Comparison of ENCODE assay signal across 8 cellular contexts in the genomic region with DNA sequence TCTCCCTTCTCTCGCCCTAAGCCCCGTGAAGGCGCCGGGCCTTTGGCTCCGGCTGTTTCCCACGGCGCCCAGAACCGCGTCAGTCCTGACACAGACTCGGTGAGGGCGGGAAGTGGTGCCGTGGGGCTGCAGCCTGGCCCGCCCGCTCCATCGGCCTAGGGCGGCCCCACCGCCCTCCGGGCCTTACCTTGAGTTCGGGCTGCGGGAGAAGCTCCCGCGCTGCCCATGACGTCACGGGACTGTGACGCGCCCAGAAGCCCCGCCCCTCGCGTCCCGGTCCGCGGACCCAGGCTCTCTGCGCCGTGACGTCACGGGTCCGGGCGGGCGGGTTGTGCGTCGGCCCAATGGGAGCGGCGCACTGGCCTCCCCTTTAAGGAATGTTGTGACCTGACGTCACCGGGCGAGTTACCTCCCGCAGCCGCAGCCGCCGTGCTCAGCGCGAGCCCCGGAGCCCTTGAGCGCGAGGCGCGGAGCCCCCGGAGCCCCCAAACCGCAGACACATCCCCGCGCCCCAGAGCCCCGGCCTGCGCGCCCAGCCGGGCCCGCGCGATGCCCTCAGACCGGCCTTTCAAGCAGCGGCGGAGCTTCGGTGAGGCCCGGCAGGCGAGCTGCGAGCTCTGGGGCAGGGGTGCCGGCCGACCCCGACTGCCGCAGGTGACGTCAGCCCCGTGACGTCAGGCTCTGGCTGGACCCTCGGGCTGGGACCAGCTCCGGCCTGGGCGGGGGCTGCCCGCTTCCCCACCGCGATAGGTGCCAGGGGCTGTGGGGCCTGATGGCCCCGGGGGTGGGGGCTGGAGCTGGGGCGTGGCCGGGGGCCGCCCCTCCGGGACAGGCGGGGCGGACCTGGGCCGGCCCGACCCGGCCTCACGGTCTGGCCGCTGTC. TPM values are rescaled to one million over a fixed set of nuclear protein-coding genes. Genes with fewer than 3 reads are reported as not detected.
DNase-seq lines count a peak whose midpoint lies in the region; ATAC-seq and TF ChIP-seq lines count a peak whose summit lies in the region.

A gene (plus strand): TSS at position 399 of the 883 bp plus-strand sequence. CDS start 151 bp downstream, at position 550.

- peaks cover 6% of the 10 kb centered on the region for H3K4me1 ChIP-seq in osteoblast (ENCODE audit: insufficient read depth, low read length)

- H2AFZ ChIP-seq in osteoblast (ENCODE audit: low read length): peak within 1 kb of the TSS; percentile 97

- no peaks in the 10 kb centered on the region for H3K9me3 ChIP-seq in osteoblast (ENCODE audit: low read depth, low read length)

- H3K79me2 ChIP-seq in osteoblast (ENCODE audit: insufficient read depth, low read length): no peaks in the 10 kb centered on the region

- H3K9me3 Mint-ChIP-seq in activated naive CD8-positive, alpha-beta T cell treated with anti-CD3 and anti-CD28 coated beads, Interleukin-2, amount 50 U/mL, for 24 hours: no peaks in the 10 kb centered on the region

- TF ChIP-seq CTCF in osteoblast (IDR thresholded peaks at IDR 0.05; ENCODE audit: extremely low read depth, low read depth, low read length): no peak

- peak; percentile 99 for DNase-seq in GM03348 (ENCODE audit: low spot score)
- DNase-seq in activated naive CD8-positive, alpha-beta T cell treated with anti-CD3 and anti-CD28 coated beads, Interleukin-2, amount 50 U/mL, for 24 hours: peak; percentile 91
- peak; percentile 89 to 99 (median 96) for DNase-seq in head of caudate nucleus
- DNase-seq in osteoblast (ENCODE audit: insufficient read length, low spot score, missing footprints): peak; percentile 100
- DNase-seq in substantia nigra (lab: John Stamatoyannopoulos, UW): peak in 48 of 49 donors; percentile 43 to 99 (median 84)
- DNase-seq in NCI-H2171 (lab: John Stamatoyannopoulos, UW): no peak

- ATAC-seq in HG03175 (IDR thresholded peaks at IDR 0.05; ENCODE audit: unreplicated experiment) (peak; percentile 70), SK-N-SH treated with all-trans-retinoic acid at 6 μM for 48 hours (peak; percentile 89)
- ATAC-seq in activated naive CD8-positive, alpha-beta T cell treated with anti-CD3 and anti-CD28 coated beads, Interleukin-2, amount 50 U/mL, for 24 hours: peak; percentile 76

- peak within 1 kb of the TSS; percentile 82 for H3K27ac Mint-ChIP-seq in activated naive CD8-positive, alpha-beta T cell treated with anti-CD3 and anti-CD28 coated beads, Interleukin-2, amount 50 U/mL, for 24 hours

- intact Hi-C loops in head of caudate nucleus (cut with DNase I): no loop called here

- H3K4me3 ChIP-seq in osteoblast (ENCODE audit: insufficient read depth, low read length): peak within 1 kb of the TSS; percentile 89

- peak within 1 kb of the TSS; percentile 80 for H3K4me3 Mint-ChIP-seq in activated naive CD8-positive, alpha-beta T cell treated with anti-CD3 and anti-CD28 coated beads, Interleukin-2, amount 50 U/mL, for 24 hours

- H3K36me3 ChIP-seq in osteoblast (ENCODE audit: insufficient read depth, low read length): no peaks in the 10 kb centered on the region

- peak within 1 kb of the TSS; percentile 96 for H3K4me2 ChIP-seq in osteoblast (ENCODE audit: insufficient read depth, low read length)

- no peaks in the 10 kb centered on the region for H3K36me3 Mint-ChIP-seq in activated naive CD8-positive, alpha-beta T cell treated with anti-CD3 and anti-CD28 coated beads, Interleukin-2, amount 50 U/mL, for 24 hours (ENCODE audit: low read depth)

- H3K27ac ChIP-seq in osteoblast (ENCODE audit: low read depth, low read length): peak within 1 kb of the TSS; percentile 86
- H3K27ac ChIP-seq in substantia nigra (ENCODE audit: low read depth, low read length, poor library complexity, severe bottlenecking): peak within 1 kb of the TSS; percentile 89

- no peaks in the 10 kb centered on the region for H4K20me1 ChIP-seq in osteoblast (ENCODE audit: insufficient read depth, low read length)

- peaks cover 11% of the 10 kb centered on the region for H3K4me1 Mint-ChIP-seq in activated naive CD8-positive, alpha-beta T cell treated with anti-CD3 and anti-CD28 coated beads, Interleukin-2, amount 50 U/mL, for 24 hours

- no peaks in the 10 kb centered on the region for H3K27me3 Mint-ChIP-seq in activated naive CD8-positive, alpha-beta T cell treated with anti-CD3 and anti-CD28 coated beads, Interleukin-2, amount 50 U/mL, for 24 hours

- H3K27me3 ChIP-seq in osteoblast (ENCODE audit: insufficient read depth, low read length): no peaks in the 10 kb centered on the region

TF ChIP-seq in SK-N-SH treated with all-trans-retinoic acid at 6 μM for 48 hours, 23 proteins besides CTCF, POLR2A, EP300 and RAD21:
- 0 out of 2 replicates have a peak, but pooled peaks have one; percentile 45 for TF ChIP-seq ZFP3 (CRISPR knock-in tag; IDR thresholded peaks at IDR 0.05)
- TF ChIP-seq CSDC2 (CRISPR knock-in tag; IDR thresholded peaks at IDR 0.05): no peak
- TF ChIP-seq GLIS3 (CRISPR knock-in tag; IDR thresholded peaks at IDR 0.05): 0 out of 2 replicates have a peak, but pooled peaks have one; percentile 9
- TF ChIP-seq RARB (CRISPR knock-in tag; IDR thresholded peaks at IDR 0.05): no peak
- TF ChIP-seq ARNTL (CRISPR knock-in tag; IDR thresholded peaks at IDR 0.05; ENCODE audit: borderline replicate concordance, low read depth): no peak
- TF ChIP-seq, protein P1, sequence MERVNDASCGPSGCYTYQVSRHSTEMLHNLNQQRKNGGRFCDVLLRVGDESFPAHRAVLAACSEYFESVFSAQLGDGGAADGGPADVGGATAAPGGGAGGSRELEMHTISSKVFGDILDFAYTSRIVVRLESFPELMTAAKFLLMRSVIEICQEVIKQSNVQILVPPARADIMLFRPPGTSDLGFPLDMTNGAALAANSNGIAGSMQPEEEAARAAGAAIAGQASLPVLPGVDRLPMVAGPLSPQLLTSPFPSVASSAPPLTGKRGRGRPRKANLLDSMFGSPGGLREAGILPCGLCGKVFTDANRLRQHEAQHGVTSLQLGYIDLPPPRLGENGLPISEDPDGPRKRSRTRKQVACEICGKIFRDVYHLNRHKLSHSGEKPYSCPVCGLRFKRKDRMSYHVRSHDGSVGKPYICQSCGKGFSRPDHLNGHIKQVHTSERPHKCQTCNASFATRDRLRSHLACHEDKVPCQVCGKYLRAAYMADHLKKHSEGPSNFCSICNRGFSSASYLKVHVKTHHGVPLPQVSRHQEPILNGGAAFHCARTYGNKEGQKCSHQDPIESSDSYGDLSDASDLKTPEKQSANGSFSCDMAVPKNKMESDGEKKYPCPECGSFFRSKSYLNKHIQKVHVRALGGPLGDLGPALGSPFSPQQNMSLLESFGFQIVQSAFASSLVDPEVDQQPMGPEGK (CRISPR knock-in tag; IDR thresholded peaks at IDR 0.05; ENCODE audit: borderline replicate concordance): no peak
TF ChIP-seq in SK-N-SH treated with all-trans-retinoic acid at 6 μM for 48 hours: peak in this region for 2.

RNA-seq across cellular contexts. Expression of the gene that starts here (rescaled TPM):
- total RNA-seq in osteoblast: 24.8 and 29.7 TPM in 2 replicates
